10 cellular contexts compared by ENCODE assay signal in genomic region chr10:77756319-77757232, GRCh38.
A peak's percentile ranks its signal among the peaks of the same experiment; 100 is the strongest.
DNase-seq lines count a peak whose midpoint lies in the region; ATAC-seq, FAIRE-seq and TF ChIP-seq lines count a peak whose summit lies in the region.
"Had no signal": no experiment of that assay in that cellular context is flagged by ENCODE, and none has a peak within 500 bp of the region (broad histone marks: within the 10 kb centered on the region; RNA-seq: fewer than 3 reads in every experiment).

No MANE protein-coding gene starts in this region.

- no peak for TF ChIP-seq POLR2A in HepG2 (IDR thresholded peaks at IDR 0.05; ENCODE audit: insufficient read depth in 1 of 2, low read depth in 2 of 2, low read length in 2 of 2)
- no peak for TF ChIP-seq POLR2A in tibial nerve (IDR thresholded peaks at IDR 0.05)

- DNase-seq in NCI-H2171 treated with DMSO at 0.1 percent for 48 hours (lab: John Stamatoyannopoulos, UW) (peak; percentile 14), NCI-H2171 (lab: John Stamatoyannopoulos, UW) (no peak), HEK293T (ENCODE audit: extremely low spot score) (peak; percentile 76), NCI-H526 (lab: John Stamatoyannopoulos, UW) (peak; percentile 20 to 74), MCF 10A (ENCODE audit: unreplicated experiment) (peak; percentile 80), HepG2 (ENCODE audit: low spot score) (peak; percentile 59), tibial nerve (ENCODE audit: low spot score in 2 of 2) (no peak)
- DNase-seq: upper lobe of left lung had no signal

- H3K4me2 ChIP-seq in HepG2 (ENCODE audit: low read depth, low read length) = no peak overlapping the region
- H3K4me2 ChIP-seq: BLaER1 treated with 17β-estradiol and CSF1 and Interleukin-3, amounts not matched to agents 10 nM and 100 nM had no signal

- H3K27ac ChIP-seq in HepG2 (ENCODE audit: extremely low read length, insufficient read depth, low read length) (no peak overlapping the region), tibial nerve (no peak overlapping the region)
- H3K27ac ChIP-seq: BLaER1 treated with 17β-estradiol and CSF1 and Interleukin-3, amounts not matched to agents 10 nM and 100 nM; upper lobe of left lung had no signal

- no peaks in the 10 kb centered on the region for H4K20me1 ChIP-seq in HepG2 (ENCODE audit: insufficient read depth, low read length)
- H4K20me1 ChIP-seq: BLaER1 treated with 17β-estradiol and CSF1 and Interleukin-3, amounts not matched to agents 10 nM and 100 nM had no signal

- in situ Hi-C loops in HepG2 (cut with HindIII; ENCODE audit: extremely low pct_ligation_motif_present, low pct_unique_long_range_greater_than_20kb) = no loop called here

- H3K9ac ChIP-seq in HepG2 (ENCODE audit: insufficient read depth, low read depth, low read length) = no peak overlapping the region
- H3K9ac ChIP-seq: BLaER1 treated with 17β-estradiol and CSF1 and Interleukin-3, amounts not matched to agents 10 nM and 100 nM had no signal

- no peak overlapping the region for H3K4me3 Mint-ChIP-seq in MCF 10A (ENCODE audit: unreplicated experiment)

- no peaks in the 10 kb centered on the region for H3K9me3 Mint-ChIP-seq in MCF 10A (ENCODE audit: unreplicated experiment)

- TF ChIP-seq CTCF in MCF 10A (IDR thresholded peaks at IDR 0.05; ENCODE audit: unreplicated experiment) (peak; percentile 81), HepG2 (CRISPR knock-in tag; IDR thresholded peaks at IDR 0.05) (peak; percentile 76), tibial nerve (IDR thresholded peaks at IDR 0.05) (peak in 2 of 5 experiments; percentile 14 to 21)

- BruUV-seq in MCF 10A (replicated peaks; lab: Mats Ljungman, UMichigan) (no TSS peak), HepG2 (replicated peaks; lab: Mats Ljungman, UMichigan) (no TSS peak)

- H3K27me3 ChIP-seq in HepG2 (ENCODE audit: control insufficient read depth in 1 of 2, insufficient read depth in 2 of 2, low read length in 2 of 2) (no peaks in the 10 kb centered on the region), tibial nerve (no peaks in the 10 kb centered on the region)
- H3K27me3 ChIP-seq: BLaER1 treated with 17β-estradiol and CSF1 and Interleukin-3, amounts not matched to agents 10 nM and 100 nM; upper lobe of left lung had no signal

- ATAC-seq in HepG2 = peak; percentile 95
- no peak for ATAC-seq in HG03108 (IDR thresholded peaks at IDR 0.05; ENCODE audit: unreplicated experiment)

- H3K9me3 ChIP-seq in HepG2 (ENCODE audit: low read length) (no peaks in the 10 kb centered on the region), tibial nerve (peaks cover 0 to 4% (median 0%) of the 10 kb centered on the region in 4 donors)
- H3K9me3 ChIP-seq: BLaER1 treated with 17β-estradiol and CSF1 and Interleukin-3, amounts not matched to agents 10 nM and 100 nM; upper lobe of left lung had no signal

- H3K36me3 Mint-ChIP-seq in MCF 10A (ENCODE audit: insufficient read depth, unreplicated experiment) = peaks cover 28% of the 10 kb centered on the region

- H3K36me3 ChIP-seq in HepG2 (replicated peaks in 1 of 2; ENCODE audit: control insufficient read depth in 1 of 2, insufficient read depth in 2 of 2, low read length in 2 of 2) (no peaks in the 10 kb centered on the region), tibial nerve (no peaks in the 10 kb centered on the region)
- H3K36me3 ChIP-seq: BLaER1 treated with 17β-estradiol and CSF1 and Interleukin-3, amounts not matched to agents 10 nM and 100 nM; upper lobe of left lung had no signal

- no peaks in the 10 kb centered on the region for H3K4me1 ChIP-seq in HepG2 (ENCODE audit: insufficient read depth, low read length)
- peaks cover 0 to 5% (median 0%) of the 10 kb centered on the region in 4 donors for H3K4me1 ChIP-seq in tibial nerve
- H3K4me1 ChIP-seq: BLaER1 treated with 17β-estradiol and CSF1 and Interleukin-3, amounts not matched to agents 10 nM and 100 nM; upper lobe of left lung had no signal

- peak; percentile 55; the same call in 1 of the 2 replicates for TF ChIP-seq RAD21 in HepG2 (CRISPR knock-in tag; IDR thresholded peaks at IDR 0.05)

- intact Hi-C loops in MCF 10A (cut with micrococcal nuclease) = loop anchor here (1.0 to 5.0 kb wide), 6 partner anchors 37 to 582 kb away; no protein-coding TSS in a partner anchor
- intact Hi-C loops in HepG2 (cut with micrococcal nuclease; ENCODE audit: unreplicated experiment) = loop anchor here (1.0 to 5.0 kb wide), 3 partner anchors 37 to 589 kb away; no protein-coding TSS in a partner anchor

- POLR2A ChIA-PET in HEK293T (lab: Yijun Ruan, JAX) = interaction anchor here (1.0 kb wide), 1 partner anchor 40 kb away, joined by 3 read pairs; no protein-coding TSS in a partner anchor
- POLR2A ChIA-PET in MCF 10A (lab: Yijun Ruan, JAX) = interaction anchor here (0.7 to 1.0 kb wide), 4 partner anchors 9 to 40 kb away, joined by 3 to 4 read pairs (median 3); no protein-coding TSS in a partner anchor
- POLR2A ChIA-PET in HepG2 (lab: Yijun Ruan, JAX) = no interaction called here

- WGBS in HepG2 (ENCODE audit: low lambda C conversion rate) = 8% methylated on average over 11 of the region's 12 CpGs
- 18 to 19% methylated on average over 12 of the region's 12 CpGs for WGBS in tibial nerve, 2 donors

- peak; percentile 63 for FAIRE-seq in HepG2 (lab: Jason Lieb, UNC)

- no peak for TF ChIP-seq EP300 in HepG2 (IDR thresholded peaks at IDR 0.05; ENCODE audit: low read depth in 2 of 2, low read length in 2 of 2)
- no peak for TF ChIP-seq EP300 in HepG2 (CRISPR knock-in tag; IDR thresholded peaks at IDR 0.05; ENCODE audit: borderline replicate concordance)
- TF ChIP-seq EP300 in tibial nerve (IDR thresholded peaks at IDR 0.05) = no peak

- H3K27ac Mint-ChIP-seq in MCF 10A (ENCODE audit: low read depth, unreplicated experiment) = no peak overlapping the region

- H2AFZ ChIP-seq in HepG2 (ENCODE audit: low read length) = no peak overlapping the region

- H3K27me3 Mint-ChIP-seq in MCF 10A (ENCODE audit: insufficient read depth, unreplicated experiment) = no peaks in the 10 kb centered on the region

- no peak overlapping the region for H3K4me3 ChIP-seq in HepG2 (replicated peaks in 1 of 3; ENCODE audit: insufficient read depth in 1 of 3, low read depth in 2 of 3, low read length in 3 of 3)
- H3K4me3 ChIP-seq in tibial nerve = no peak overlapping the region
- H3K4me3 ChIP-seq: BLaER1 treated with 17β-estradiol and CSF1 and Interleukin-3, amounts not matched to agents 10 nM and 100 nM; upper lobe of left lung had no signal

- H3K79me2 ChIP-seq in HepG2 (ENCODE audit: insufficient read depth, low read length) = no peaks in the 10 kb centered on the region

- H3K4me1 Mint-ChIP-seq in MCF 10A (ENCODE audit: insufficient read depth, unreplicated experiment) = peaks cover 38% of the 10 kb centered on the region

- CTCF ChIA-PET in HEK293T (lab: Yijun Ruan, JAX) (interaction anchor here (0.7 to 1.6 kb wide), 10 partner anchors 9 to 986 kb away, joined by 3 to 15 read pairs (median 5); no protein-coding TSS in a partner anchor), MCF 10A (lab: Yijun Ruan, JAX) (interaction anchor here (0.6 to 1.8 kb wide), 21 partner anchors 8 to 674 kb away, joined by 3 to 27 read pairs (median 4); no protein-coding TSS in a partner anchor), HepG2 (lab: Yijun Ruan, JAX; ENCODE audit: low intra/inter-chr PET ratio, low total read pairs) (interaction anchor here (0.9 to 1.7 kb wide), 4 partner anchors 37 to 45 kb away, joined by 3 to 12 read pairs (median 6); no protein-coding TSS in a partner anchor)

TF ChIP-seq in HEK293T, 16 proteins besides CTCF, POLR2A, EP300 and RAD21 (continues in another document):
- no peak for TF ChIP-seq ELF4 (IDR thresholded peaks at IDR 0.05)
- TF ChIP-seq FOXM1 (IDR thresholded peaks at IDR 0.05; ENCODE audit: borderline replicate concordance) = no peak
- no peak for TF ChIP-seq SUZ12 (IDR thresholded peaks at IDR 0.05)
- no peak for TF ChIP-seq TARDBP (IDR thresholded peaks at IDR 0.05)
- TF ChIP-seq BHLHE40 (IDR thresholded peaks at IDR 0.05; ENCODE audit: borderline replicate concordance) = no peak
- no peak for TF ChIP-seq L3MBTL2 (conservative IDR thresholded peaks at IDR 0.05)
- TF ChIP-seq LEF1 (IDR thresholded peaks at IDR 0.05; ENCODE audit: borderline replicate concordance) = no peak
- no peak for TF ChIP-seq ZNF384 (IDR thresholded peaks at IDR 0.05)
- TF ChIP-seq HDGF (IDR thresholded peaks at IDR 0.05; ENCODE audit: borderline replicate concordance) = no peak
- no peak for TF ChIP-seq CTBP1 (IDR thresholded peaks at IDR 0.05; ENCODE audit: borderline replicate concordance)
- no peak for TF ChIP-seq FOXK2 (IDR thresholded peaks at IDR 0.05)
- TF ChIP-seq ARNT (IDR thresholded peaks at IDR 0.05) = no peak
- no peak for TF ChIP-seq FOXA1 (IDR thresholded peaks at IDR 0.05)

TF ChIP-seq in HepG2, 621 proteins besides CTCF, POLR2A, EP300 and RAD21 (continues in another document):
- TF ChIP-seq ZSCAN5A (CRISPR knock-in tag; IDR thresholded peaks at IDR 0.05; ENCODE audit: borderline replicate concordance) = 0 out of 2 replicates have a peak, but pooled peaks have one; percentile 22
- TF ChIP-seq CREB1 (IDR thresholded peaks at IDR 0.05) = no peak
- TF ChIP-seq CREB1 (CRISPR knock-in tag; IDR thresholded peaks at IDR 0.05) = no peak
- TF ChIP-seq STAG1 (CRISPR knock-in tag; IDR thresholded peaks at IDR 0.05) = peak; percentile 77
- TF ChIP-seq XRCC5 (optimal IDR thresholded peaks at IDR 0.05; ENCODE audit: low read length) = peak; percentile 23
- TF ChIP-seq ZNF616 (CRISPR knock-in tag; IDR thresholded peaks at IDR 0.05; ENCODE audit: low read depth) = no peak
- no peak for TF ChIP-seq ZNF101 (CRISPR knock-in tag; IDR thresholded peaks at IDR 0.05; ENCODE audit: borderline replicate concordance, low read depth)
- TF ChIP-seq ZNF772 (CRISPR knock-in tag; IDR thresholded peaks at IDR 0.05) = no peak
- TF ChIP-seq PCBP2 (optimal IDR thresholded peaks at IDR 0.05; ENCODE audit: low read depth, low read length, poor library complexity, severe bottlenecking) = no peak

Comparison
In these comparisons a context has a peak if more than half of its experiments do, and no peak if none do; other contexts are left out.
1. DNase-seq: peak in NCI-H2171 treated with DMSO at 0.1 percent for 48 hours (single experiment), HEK293T (single experiment), NCI-H526 (2 of 2), MCF 10A (single experiment) and HepG2 (single experiment); none in NCI-H2171 (single experiment) and tibial nerve (0 of 2).